Comparison of ENCODE assay signal across 13 cellular contexts in genomic region chr15:84604804-84605203, GRCh38. TPM values are rescaled to one million over a fixed set of nuclear protein-coding genes. Genes with fewer than 3 reads are reported as not detected.
A peak's percentile ranks its signal among the peaks of the same experiment; 100 is the strongest.
DNase-seq lines count a peak whose midpoint lies in the region; ATAC-seq, FAIRE-seq and TF ChIP-seq lines count a peak whose summit lies in the region.
"Had no signal": no experiment of that assay in that cellular context is flagged by ENCODE, and none has a peak within 500 bp of the region (broad histone marks: within the 10 kb centered on the region; RNA-seq: fewer than 3 reads in every experiment).

No MANE protein-coding gene starts in this region.

- peaks cover 4% of the 10 kb centered on the region for H3K79me2 ChIP-seq in GM12878 (ENCODE audit: control insufficient read depth, insufficient read depth, low read length)

- peaks cover 31% of the 10 kb centered on the region for H3K4me1 ChIP-seq in Caco-2
- peaks cover 27% of the 10 kb centered on the region for H3K4me1 ChIP-seq in GM12878 (ENCODE audit: control insufficient read depth, insufficient read depth, low read length)
- H3K4me1 ChIP-seq in upper lobe of left lung = peaks cover 5 to 20% (median 10%) of the 10 kb centered on the region in 4 donors

- peak overlapping the region; percentile 81 for H3K4me2 ChIP-seq in GM12878 (ENCODE audit: control insufficient read depth, insufficient read depth)

- DNase-seq in Caco-2 = no peak
- peak in 1 of 34 experiments; percentile 14 for DNase-seq in T-cell
- DNase-seq in GM12878 (ENCODE audit: low read depth, low spot score) = no peak
- peak; percentile 76 for DNase-seq in stimulated activated CD4-positive, alpha-beta T cell treated with anti-CD3 and anti-CD28 coated beads, Interleukin-15, amount 100 ng/mL, for 24 hours
- DNase-seq in upper lobe of left lung = no peak
- DNase-seq in NCI-H1694 treated with DMSO at 0.1 percent for 48 hours (lab: John Stamatoyannopoulos, UW) = no peak
- no peak for DNase-seq in NCI-H226
- DNase-seq: aorta, NCI-H446 treated with DMSO at 0.1 percent for 48 hours had no signal

- peak overlapping the region; percentile 45; the same call in 1 of the 2 replicates for H3K27ac ChIP-seq in GM12878 (ENCODE audit: control insufficient read depth, insufficient read depth)
- no peak overlapping the region for H3K27ac ChIP-seq in upper lobe of left lung

- H3K4me1 Mint-ChIP-seq in Caco-2 (ENCODE audit: low read depth, unreplicated experiment) (peaks cover 41% of the 10 kb centered on the region), T-cell (peaks cover 52 to 61% (median 57%) of the 10 kb centered on the region in 3 donors)

- no peak overlapping the region for H3K9ac ChIP-seq in GM12878 (ENCODE audit: control insufficient read depth, insufficient read depth, low read length)

- H3K27ac Mint-ChIP-seq in Caco-2 (ENCODE audit: unreplicated experiment) (peak overlapping the region; percentile 82), T-cell (peak overlapping the region; percentile 76 to 78)

- CTCF ChIA-PET in Caco-2 (lab: Charles Lee) = no interaction called here
- CTCF ChIA-PET in T-cell (lab: Charles Lee) = interaction anchor here in 1 of 2 donors (0.7 kb wide), 1 partner anchor 400 kb away, joined by 9 read pairs; no protein-coding TSS in a partner anchor
- CTCF ChIA-PET in GM12878 (lab: Yijun Ruan, JAX) = interaction anchor here (0.6 to 1.5 kb wide), 4 partner anchors 24 to 250 kb away, joined by 3 to 10 read pairs (median 4); no protein-coding TSS in a partner anchor

- TF ChIP-seq CTCF in Caco-2 (IDR thresholded peaks at IDR 0.05; ENCODE audit: insufficient read depth in 1 of 2, low read depth in 1 of 2, low read length in 1 of 2, severe bottlenecking in 1 of 2, unreplicated experiment in 1 of 2) (no peak), GM12878 (IDR thresholded peaks at IDR 0.05 in 2 of 3, conservative IDR thresholded peaks at IDR 0.05 in 1 of 3; ENCODE audit: control insufficient read depth in 2 of 3, extremely low read depth in 1 of 3, insufficient read depth in 1 of 3, low read depth in 3 of 3, low read length in 3 of 3) (no peak), upper lobe of left lung (IDR thresholded peaks at IDR 0.05) (no peak)

- H3K27me3 Mint-ChIP-seq in Caco-2 (ENCODE audit: insufficient read depth, unreplicated experiment) (no peaks in the 10 kb centered on the region), T-cell (no peaks in the 10 kb centered on the region)

- H3K9me3 ChIP-seq in Caco-2 (no peaks in the 10 kb centered on the region), GM12878 (replicated peaks; ENCODE audit: control insufficient read depth, insufficient read depth, low read length) (no peaks in the 10 kb centered on the region), upper lobe of left lung (no peaks in the 10 kb centered on the region)

- peaks cover 4% of the 10 kb centered on the region for H3K36me3 ChIP-seq in Caco-2 (ENCODE audit: control insufficient read depth, insufficient read depth, low read length)
- H3K36me3 ChIP-seq in GM12878 (ENCODE audit: control insufficient read depth in 2 of 2, insufficient read depth in 2 of 2, low read length in 1 of 2) = peaks cover 0 to 9% of the 10 kb centered on the region in 2 experiments; a peak in 1 of 4 replicates
- peaks cover 0 to 19% (median 6%) of the 10 kb centered on the region in 4 donors for H3K36me3 ChIP-seq in upper lobe of left lung

- no TSS peak for BruUV-seq in Caco-2 (replicated peaks; lab: Mats Ljungman, UMichigan)
- no TSS peak for BruUV-seq in GM12878 (replicated peaks; lab: Mats Ljungman, UMichigan)

- H3K9me3 Mint-ChIP-seq in Caco-2 (ENCODE audit: unreplicated experiment) = no peaks in the 10 kb centered on the region
- H3K9me3 Mint-ChIP-seq in T-cell = no peaks in the 10 kb centered on the region

- H4K20me1 ChIP-seq in GM12878 (ENCODE audit: control insufficient read depth, insufficient read depth) = no peaks in the 10 kb centered on the region

- intact Hi-C loops in Caco-2 (cut with micrococcal nuclease; ENCODE audit: unreplicated experiment) (loop anchor here (10.0 kb wide), 1 partner anchor 110 kb away; the partner anchor contains the start of gene SEC11A), GM12878 (cut with micrococcal nuclease; ENCODE audit: unreplicated experiment) (loop anchor here (5.0 kb wide), 2 partner anchors 47 to 147 kb away; partner anchors contain the start of gene WDR73)

- H3K4me3 ChIP-seq in Caco-2 (ENCODE audit: low read depth, low read length) = no peak overlapping the region
- peak overlapping the region; percentile 19; the same call in 1 of the 2 replicates for H3K4me3 ChIP-seq in GM12878
- H3K4me3 ChIP-seq in upper lobe of left lung = no peak overlapping the region

- no peak for TF ChIP-seq POLR2A in GM12878 (IDR thresholded peaks at IDR 0.05; ENCODE audit: low read depth, low read length)
- TF ChIP-seq POLR2A in upper lobe of left lung (IDR thresholded peaks at IDR 0.05) = no peak

- POLR2A ChIA-PET in Caco-2 (lab: Charles Lee) = interaction anchor here (0.6 to 0.7 kb wide), 2 partner anchors 23 to 27 kb away, joined by 3 read pairs; no protein-coding TSS in a partner anchor
- POLR2A ChIA-PET in T-cell (lab: Charles Lee) = no interaction called here
- POLR2A ChIA-PET in GM12878 (lab: Charles Lee) = interaction anchor here (0.7 to 2.8 kb wide), 9 partner anchors 26 to 807 kb away, joined by 3 to 6 read pairs (median 5); partner anchors contain the start of gene WDR73

- TF ChIP-seq EP300 in GM12878 (IDR thresholded peaks at IDR 0.05; ENCODE audit: borderline replicate concordance in 1 of 2, control insufficient read depth in 1 of 2, low read depth in 2 of 2, low read length in 2 of 2) (no peak; a peak in 1 of 4 replicates), upper lobe of left lung (IDR thresholded peaks at IDR 0.05) (no peak)

- ATAC-seq in T-cell (replicated peaks in 1 of 4) (no peak), GM12878 (peak; percentile 38), upper lobe of left lung (ENCODE audit: low FRiP score in 2 of 2) (no peak), HG03342 (IDR thresholded peaks at IDR 0.05; ENCODE audit: unreplicated experiment) (no peak)
- ATAC-seq: esophagus mucosa had no signal

- TF ChIP-seq RAD21 in GM12878 (IDR thresholded peaks at IDR 0.05; ENCODE audit: insufficient read depth, low read depth, low read length) = no peak

- 15% methylated on average over 14 of the region's 14 CpGs for WGBS in GM12878 (ENCODE audit: insufficient coverage, insufficient replicate concordance, low lambda C conversion rate, missing lambda C conversion rate)
- WGBS in upper lobe of left lung, 2 donors = 81 to 87% methylated on average over 14 of the region's 14 CpGs

- H3K4me3 Mint-ChIP-seq in Caco-2 (ENCODE audit: unreplicated experiment) (peak overlapping the region; percentile 28), T-cell (peak overlapping the region; percentile 19 to 44 (median 22))

- H3K27me3 ChIP-seq in Caco-2 (replicated peaks; ENCODE audit: control insufficient read depth, insufficient read depth, low read length) (no peaks in the 10 kb centered on the region), GM12878 (replicated peaks in 1 of 2; ENCODE audit: control insufficient read depth in 2 of 2, insufficient read depth in 2 of 2, low read length in 1 of 2) (no peaks in the 10 kb centered on the region), upper lobe of left lung (no peaks in the 10 kb centered on the region)

- RAD21 ChIA-PET in GM12878 (lab: Charles Lee; ENCODE audit: unreplicated experiment) = interaction anchor here (0.8 to 2.2 kb wide), 4 partner anchors 27 to 185 kb away, joined by 3 to 18 read pairs (median 4); partner anchors contain the start of gene WDR73

- in situ Hi-C loops in GM12878 (cut with MboI) = no loop called here

- peaks cover 28% of the 10 kb centered on the region for H3K36me3 Mint-ChIP-seq in Caco-2 (ENCODE audit: insufficient read depth, unreplicated experiment)
- peaks cover 43% of the 10 kb centered on the region for H3K36me3 Mint-ChIP-seq in T-cell

- no peak for FAIRE-seq in GM12878 (lab: Jason Lieb, UNC)
- FAIRE-seq: D721Med, HTR-8/SVneo had no signal

- SMC1A ChIA-PET in GM12878 (lab: Charles Lee; ENCODE audit: uncharacterized antibody, unreplicated experiment) = interaction anchor here (0.6 to 3.7 kb wide), 4 partner anchors 25 to 372 kb away, joined by 3 to 22 read pairs (median 5); partner anchors contain the start of gene WDR73

- no peak overlapping the region for H2AFZ ChIP-seq in GM12878 (ENCODE audit: control insufficient read depth, low read depth, low read length)

RNA-seq across cellular contexts. Expression of gene ZSCAN2, which starts 4.0 kb away (rescaled TPM):
- total RNA-seq in Caco-2 (2022) (12.7 and 12.9 TPM in 2 replicates), T-cell (10 to 100 TPM in 3 of 5 donors, 1 to 10 TPM in 2; 7.6 to 15.5 (median 12.5) TPM), GM12878 (2014; rRNA removed) (10.6 and 13.2 TPM in 2 replicates), GM12878 (2014; rRNA removed; fragmentation: Illumina TruSeq; extraction: Trizol) (8.0 and 9.5 TPM in 2 replicates), GM12878 (2021) (9.1 and 11.3 TPM in 2 replicates), upper lobe of left lung (10 to 100 TPM in 1 of 6 donors, 1 to 10 TPM in 5; 4.1 to 11.0 (median 5.9) TPM)
- 19.5 and 20.1 TPM in 2 replicates for total RNA-seq in GM12878 (2013; cell fraction: nucleolus; rRNA removed)
- polyA plus RNA-seq in GM12878 (2011; ENCODE audit: low read depth) = 4.4 TPM
- polyA plus RNA-seq in GM12878 (2011; rRNA removed) (8.5 and 11.5 TPM in 2 replicates), GM12878 (2014; fragmentation: Illumina TruSeq; extraction: Trizol) (5.5 and 7.6 TPM in 2 replicates), GM12878 (2014; fragmentation: Nextera tagmentation; extraction: Ambion mirVana) (1 to 10 TPM; 2.7 to 3.0 TPM), GM12878 (2014; rRNA removed) (12.2 and 13.4 TPM in 2 replicates), GM12878 (2016; fragmentation: Nextera tagmentation; extraction: Ambion mirVana) (1 to 10 TPM; 7.0 to 7.6 TPM)
- 9.3 and 12.2 TPM in 2 replicates for polyA plus RNA-seq in GM12878 (2011; cell fraction: cytosol; rRNA removed)
- 8.5 and 11.6 TPM in 2 replicates for polyA plus RNA-seq in GM12878 (2011; cell fraction: nucleus; rRNA removed)
- 6.6 and 9.2 TPM in 2 replicates for polyA plus RNA-seq in GM12878 (2012)
- 10.1 and 12.7 TPM in 2 replicates for polyA minus RNA-seq in GM12878 (2011; rRNA and poly(A)+ RNA removed)
- 2.3 and 6.1 TPM in 2 replicates for polyA minus RNA-seq in GM12878 (2011; cell fraction: cytosol; rRNA and poly(A)+ RNA removed)
- polyA minus RNA-seq in GM12878 (2011; cell fraction: nucleus; rRNA and poly(A)+ RNA removed) = 5.3 and 10.5 TPM in 2 replicates

RNA-seq across cellular contexts. Expression of gene WDR73, which starts 49.3 kb away (rescaled TPM):
- total RNA-seq in Caco-2 (2022) (32.5 and 32.7 TPM in 2 replicates), T-cell (10 to 100 TPM; 24.4 to 39.0 (median 36.3) TPM), GM12878 (2014; rRNA removed) (15.4 and 16.4 TPM in 2 replicates), GM12878 (2014; rRNA removed; fragmentation: Illumina TruSeq; extraction: Trizol) (11.5 and 14.9 TPM in 2 replicates), GM12878 (2021) (13.6 and 21.6 TPM in 2 replicates), upper lobe of left lung (100 to 1,000 TPM in 1 of 6 donors, 10 to 100 TPM in 5; 21.5 to 138 (median 35.8) TPM)
- total RNA-seq in GM12878 (2013; cell fraction: nucleolus; rRNA removed) = 44.1 and 50.6 TPM in 2 replicates
- polyA plus RNA-seq in GM12878 (2011; ENCODE audit: low read depth) = 9.2 TPM
- polyA plus RNA-seq in GM12878 (2011; rRNA removed) (9.6 and 12.0 TPM in 2 replicates), GM12878 (2014; fragmentation: Illumina TruSeq; extraction: Trizol) (17.3 and 17.5 TPM in 2 replicates), GM12878 (2014; fragmentation: Nextera tagmentation; extraction: Ambion mirVana) (1 to 10 TPM; 4.4 to 7.0 TPM), GM12878 (2014; rRNA removed) (19.9 and 20.3 TPM in 2 replicates), GM12878 (2016; fragmentation: Nextera tagmentation; extraction: Ambion mirVana) (10 to 100 TPM; 25.4 to 25.6 TPM)
- polyA plus RNA-seq in GM12878 (2011; cell fraction: cytosol; rRNA removed) = 13.3 and 16.0 TPM in 2 replicates
- 32.3 and 32.5 TPM in 2 replicates for polyA plus RNA-seq in GM12878 (2011; cell fraction: nucleus; rRNA removed)
- polyA plus RNA-seq in GM12878 (2012) = 12.0 and 12.3 TPM in 2 replicates
- 14.2 and 14.5 TPM in 2 replicates for polyA minus RNA-seq in GM12878 (2011; rRNA and poly(A)+ RNA removed)
- 4.0 and 5.3 TPM in 2 replicates for polyA minus RNA-seq in GM12878 (2011; cell fraction: cytosol; rRNA and poly(A)+ RNA removed)
- 8.2 and 9.9 TPM in 2 replicates for polyA minus RNA-seq in GM12878 (2011; cell fraction: nucleus; rRNA and poly(A)+ RNA removed)

RNA-seq across cellular contexts. Expression of gene NMB, which starts 53.2 kb away (rescaled TPM):
- 7.5 and 8.6 TPM in 2 replicates for total RNA-seq in Caco-2 (2022)
- total RNA-seq in T-cell = 1 to 10 TPM; 1.3 to 3.5 (median 2.9) TPM
- total RNA-seq in GM12878 (2013; cell fraction: nucleolus; rRNA removed) = 0.73 TPM in 1 of 2 replicates, not detected in the other
- 2.5 and 4.1 TPM in 2 replicates for total RNA-seq in GM12878 (2014; rRNA removed)
- total RNA-seq in GM12878 (2014; rRNA removed; fragmentation: Illumina TruSeq; extraction: Trizol) = 0.67 and 1.8 TPM in 2 replicates
- 1.3 and 2.8 TPM in 2 replicates for total RNA-seq in GM12878 (2021)
- not detected for polyA plus RNA-seq in GM12878 (2011; ENCODE audit: low read depth)
- polyA plus RNA-seq in GM12878 (2011; rRNA removed) = 0.62 and 0.76 TPM in 2 replicates
- 0.79 and 1.3 TPM in 2 replicates for polyA plus RNA-seq in GM12878 (2011; cell fraction: cytosol; rRNA removed)
- polyA plus RNA-seq in GM12878 (2011; cell fraction: nucleus; rRNA removed) = 0.85 and 0.97 TPM in 2 replicates
- 1.0 and 1.7 TPM in 2 replicates for polyA plus RNA-seq in GM12878 (2012)
- 0.76 and 0.81 TPM in 2 replicates for polyA plus RNA-seq in GM12878 (2014; fragmentation: Illumina TruSeq; extraction: Trizol)
- under 1 TPM; 0.32 to 0.91 TPM for polyA plus RNA-seq in GM12878 (2014; fragmentation: Nextera tagmentation; extraction: Ambion mirVana)
- 2.9 and 3.6 TPM in 2 replicates for polyA plus RNA-seq in GM12878 (2014; rRNA removed)
- 1 to 10 TPM; 2.2 to 2.7 TPM for polyA plus RNA-seq in GM12878 (2016; fragmentation: Nextera tagmentation; extraction: Ambion mirVana)
- 0.26 TPM in 1 of 2 replicates, not detected in the other for polyA minus RNA-seq in GM12878 (2011; rRNA and poly(A)+ RNA removed)
- polyA minus RNA-seq in GM12878 (2011; cell fraction: cytosol; rRNA and poly(A)+ RNA removed) = not detected in 2 replicates
- polyA minus RNA-seq in GM12878 (2011; cell fraction: nucleus; rRNA and poly(A)+ RNA removed) = 0.24 TPM in 1 of 2 replicates, not detected in the other
- 10 to 100 TPM in 1 of 6 donors, 1 to 10 TPM in 4, not detected in 1; 4.7 to 13.1 (median 5.7) TPM for total RNA-seq in upper lobe of left lung

Comparison
In these comparisons a context has a peak if more than half of its experiments do, and no peak if none do; other contexts are left out.
1. POLR2A ChIA-PET loops: an anchor here in Caco-2 (0.6 to 0.7 kb wide) and GM12878 (0.7 to 2.8 kb wide); none called in T-cell.